In genomic region chr21:29164330-29164942, GRCh38 we compare ENCODE assay signal across 9 cellular contexts. TPM values are rescaled to one million over a fixed set of nuclear protein-coding genes. Genes with fewer than 3 reads are reported as not detected.
A peak's percentile ranks its signal among the peaks of the same experiment; 100 is the strongest.
DNase-seq lines count a peak whose midpoint lies in the region; ATAC-seq, FAIRE-seq and TF ChIP-seq lines count a peak whose summit lies in the region.
"Had no signal": no experiment of that assay in that cellular context is flagged by ENCODE, and none has a peak within 500 bp of the region (broad histone marks: within the 10 kb centered on the region; RNA-seq: fewer than 3 reads in every experiment).

No MANE protein-coding gene starts in this region.

- FAIRE-seq in D721Med (lab: Jason Lieb, UNC) = peak; percentile 69

- DNase-seq in D721Med (ENCODE audit: insufficient read length, low spot score) (peak; percentile 22), HuH-7.5 (ENCODE audit: low spot score) (peak; percentile 13), SK-MEL-5 (ENCODE audit: low read depth, low spot score) (peak; percentile 83), fibroblast of peridontal ligament (ENCODE audit: extremely low read depth) (peak; percentile 94), pons (ENCODE audit: low spot score) (peak; percentile 86), GM19238 (ENCODE audit: insufficient read length, low spot score) (no peak)
- DNase-seq: naive B cell had no signal

- no peak for ATAC-seq in HG03354 (IDR thresholded peaks at IDR 0.05; ENCODE audit: poor library complexity, severe bottlenecking, unreplicated experiment)
- ATAC-seq in HG03460 (IDR thresholded peaks at IDR 0.05; ENCODE audit: unreplicated experiment) = no peak

- peak; percentile 89 for TF ChIP-seq CTCF in D721Med (IDR thresholded peaks at IDR 0.05; ENCODE audit: insufficient read depth, missing control alignments)

- in situ Hi-C loops in SK-MEL-5 (cut with HindIII; ENCODE audit: low pct_unique_long_range_greater_than_20kb, low sequenced_read_pairs) = no loop called here

RNA-seq across cellular contexts. Expression of gene MAP3K7CL, which starts 34.0 kb away (rescaled TPM):
- total RNA-seq in SK-MEL-5 (2014; rRNA removed; shearing (Covaris generic)) = not detected in 2 replicates
- 0.06 TPM in 1 of 2 replicates, not detected in the other for polyA plus RNA-seq in SK-MEL-5 (2015; cell fraction: cytosol; rRNA removed)
- polyA plus RNA-seq in SK-MEL-5 (2015; cell fraction: nucleus; rRNA removed) = not detected in 2 replicates
